1 cellular context compared by ENCODE assay signal in the genomic region with DNA sequence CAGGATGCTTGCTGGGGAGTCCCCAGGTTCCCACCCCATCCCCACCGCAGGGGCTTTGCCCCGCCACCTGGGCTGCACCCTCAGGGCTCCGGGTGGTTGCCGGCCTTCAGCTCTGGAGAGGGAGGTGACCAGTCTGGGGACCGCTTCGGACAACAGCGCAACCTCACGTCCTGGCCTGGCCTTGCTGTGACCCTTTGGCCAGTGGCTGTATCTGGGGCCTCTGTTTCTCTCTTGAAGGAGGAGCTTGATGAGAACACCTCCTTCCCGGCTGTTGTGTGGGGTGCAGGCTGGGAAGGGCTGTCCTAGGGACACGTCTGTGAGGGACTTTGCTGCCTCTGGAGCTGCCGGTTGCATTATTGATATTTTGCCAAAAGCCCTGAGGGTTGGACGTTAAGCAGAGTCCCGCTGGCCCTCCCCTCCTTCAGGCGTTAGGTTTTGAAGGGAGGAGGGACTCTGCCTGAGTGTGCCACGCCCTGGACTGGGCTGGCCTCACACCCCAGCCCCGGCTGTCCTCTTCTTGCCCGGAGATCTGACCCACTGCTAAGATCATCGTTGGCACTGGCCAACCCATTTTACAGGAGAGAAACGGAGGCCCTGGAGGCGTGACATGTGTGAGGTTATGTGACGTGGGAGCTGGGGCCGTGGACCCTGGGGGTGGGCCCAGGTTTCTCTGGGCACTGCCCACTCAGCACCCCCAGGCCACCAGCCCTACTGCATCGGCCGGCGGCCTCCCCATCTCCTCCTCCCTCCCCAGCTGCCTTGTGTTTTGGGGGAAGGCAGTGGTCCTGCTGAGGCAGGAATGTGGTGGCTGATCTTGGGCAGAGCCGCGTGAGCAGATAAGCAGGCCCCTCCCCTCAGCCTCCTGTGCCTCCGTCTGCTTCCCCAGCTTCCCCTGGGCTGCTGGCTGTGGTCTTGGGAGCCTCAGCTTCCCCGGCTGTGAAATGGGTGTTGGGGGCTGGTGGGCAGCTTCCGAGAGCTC.
TF ChIP-seq lines count a peak whose summit lies in the region.

No MANE protein-coding gene starts in this region.

TF ChIP-seq in K562, 482 proteins besides CTCF, POLR2A, EP300 and RAD21 (continued from another document and continues in another):
- TF ChIP-seq CEBPB (tag; IDR thresholded peaks at IDR 0.05) = no peak
- TF ChIP-seq, protein P1, sequence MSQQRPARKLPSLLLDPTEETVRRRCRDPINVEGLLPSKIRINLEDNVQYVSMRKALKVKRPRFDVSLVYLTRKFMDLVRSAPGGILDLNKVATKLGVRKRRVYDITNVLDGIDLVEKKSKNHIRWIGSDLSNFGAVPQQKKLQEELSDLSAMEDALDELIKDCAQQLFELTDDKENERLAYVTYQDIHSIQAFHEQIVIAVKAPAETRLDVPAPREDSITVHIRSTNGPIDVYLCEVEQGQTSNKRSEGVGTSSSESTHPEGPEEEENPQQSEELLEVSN (IDR thresholded peaks at IDR 0.05; ENCODE audit: borderline replicate concordance in 1 of 2, extremely low read depth in 1 of 2, insufficient read depth in 1 of 2, insufficient read length in 1 of 2, low read depth in 1 of 2, low read length in 1 of 2, poor library complexity in 1 of 2, severe bottlenecking in 1 of 2) = peak in 1 of 2 experiments; percentile 9
- TF ChIP-seq BCOR (IDR thresholded peaks at IDR 0.05) = peak; percentile 96
- peak; percentile 56 for TF ChIP-seq RBM22 (IDR thresholded peaks at IDR 0.05; ENCODE audit: low read depth, low read length, poor library complexity, severe bottlenecking)
- no peak for TF ChIP-seq NR4A1 (CRISPR knock-in tag; IDR thresholded peaks at IDR 0.05)
- 0 out of 2 replicates have a peak, but pooled peaks have one; percentile 33 for TF ChIP-seq NR4A1 (tag; IDR thresholded peaks at IDR 0.05)
- TF ChIP-seq HINFP (tag; conservative IDR thresholded peaks at IDR 0.05; ENCODE audit: low read depth) = no peak
- peak; percentile 89 for TF ChIP-seq CBX1 (IDR thresholded peaks at IDR 0.05; ENCODE audit: low read depth)
- peak; percentile 55 for TF ChIP-seq PHF20 (IDR thresholded peaks at IDR 0.05; ENCODE audit: partially characterized antibody)
- no peak for TF ChIP-seq BRF1 (IDR thresholded peaks at IDR 0.05; ENCODE audit: borderline replicate concordance, extremely low read depth, insufficient read length)
- TF ChIP-seq TEAD4 (IDR thresholded peaks at IDR 0.05; ENCODE audit: low read length) = peak; percentile 83
- peak; percentile 84 for TF ChIP-seq TEAD4 (CRISPR knock-in tag; IDR thresholded peaks at IDR 0.05; ENCODE audit: borderline replicate concordance)
- no peak for TF ChIP-seq GABPB2 (CRISPR knock-in tag; conservative IDR thresholded peaks at IDR 0.05)
- TF ChIP-seq GTF2A2 (tag; IDR thresholded peaks at IDR 0.05) = no peak
- peak; percentile 3; the same call in 1 of the 2 replicates for TF ChIP-seq PHF8 (IDR thresholded peaks at IDR 0.05; ENCODE audit: borderline replicate concordance, low read length)
- TF ChIP-seq VEZF1 (CRISPR knock-in tag; IDR thresholded peaks at IDR 0.05) = peak; percentile 65
- peak; percentile 60 for TF ChIP-seq TCF3 (CRISPR knock-in tag; IDR thresholded peaks at IDR 0.05)
- TF ChIP-seq ZNF717 (CRISPR knock-in tag; IDR thresholded peaks at IDR 0.05) = no peak
- TF ChIP-seq MEF2A (IDR thresholded peaks at IDR 0.05; ENCODE audit: control insufficient read depth, low read depth, low read length) = no peak
- TF ChIP-seq FOXP1 (CRISPR knock-in tag; IDR thresholded peaks at IDR 0.05) = peak; percentile 38; the same call in 1 of the 2 replicates
- no peak for TF ChIP-seq GATAD2B (IDR thresholded peaks at IDR 0.05; ENCODE audit: borderline replicate concordance)
- TF ChIP-seq CREB1 (IDR thresholded peaks at IDR 0.05) = no peak
- peak; percentile 53 for TF ChIP-seq CREB1 (CRISPR knock-in tag; IDR thresholded peaks at IDR 0.05)
- TF ChIP-seq RUNX1 (IDR thresholded peaks at IDR 0.05; ENCODE audit: low read depth) = no peak
- TF ChIP-seq, protein P2, sequence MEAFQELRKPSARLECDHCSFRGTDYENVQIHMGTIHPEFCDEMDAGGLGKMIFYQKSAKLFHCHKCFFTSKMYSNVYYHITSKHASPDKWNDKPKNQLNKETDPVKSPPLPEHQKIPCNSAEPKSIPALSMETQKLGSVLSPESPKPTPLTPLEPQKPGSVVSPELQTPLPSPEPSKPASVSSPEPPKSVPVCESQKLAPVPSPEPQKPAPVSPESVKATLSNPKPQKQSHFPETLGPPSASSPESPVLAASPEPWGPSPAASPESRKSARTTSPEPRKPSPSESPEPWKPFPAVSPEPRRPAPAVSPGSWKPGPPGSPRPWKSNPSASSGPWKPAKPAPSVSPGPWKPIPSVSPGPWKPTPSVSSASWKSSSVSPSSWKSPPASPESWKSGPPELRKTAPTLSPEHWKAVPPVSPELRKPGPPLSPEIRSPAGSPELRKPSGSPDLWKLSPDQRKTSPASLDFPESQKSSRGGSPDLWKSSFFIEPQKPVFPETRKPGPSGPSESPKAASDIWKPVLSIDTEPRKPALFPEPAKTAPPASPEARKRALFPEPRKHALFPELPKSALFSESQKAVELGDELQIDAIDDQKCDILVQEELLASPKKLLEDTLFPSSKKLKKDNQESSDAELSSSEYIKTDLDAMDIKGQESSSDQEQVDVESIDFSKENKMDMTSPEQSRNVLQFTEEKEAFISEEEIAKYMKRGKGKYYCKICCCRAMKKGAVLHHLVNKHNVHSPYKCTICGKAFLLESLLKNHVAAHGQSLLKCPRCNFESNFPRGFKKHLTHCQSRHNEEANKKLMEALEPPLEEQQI (IDR thresholded peaks at IDR 0.05) = no peak
- TF ChIP-seq, protein P3, sequence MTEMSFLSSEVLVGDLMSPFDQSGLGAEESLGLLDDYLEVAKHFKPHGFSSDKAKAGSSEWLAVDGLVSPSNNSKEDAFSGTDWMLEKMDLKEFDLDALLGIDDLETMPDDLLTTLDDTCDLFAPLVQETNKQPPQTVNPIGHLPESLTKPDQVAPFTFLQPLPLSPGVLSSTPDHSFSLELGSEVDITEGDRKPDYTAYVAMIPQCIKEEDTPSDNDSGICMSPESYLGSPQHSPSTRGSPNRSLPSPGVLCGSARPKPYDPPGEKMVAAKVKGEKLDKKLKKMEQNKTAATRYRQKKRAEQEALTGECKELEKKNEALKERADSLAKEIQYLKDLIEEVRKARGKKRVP (CRISPR knock-in tag; IDR thresholded peaks at IDR 0.05) = no peak
- no peak for TF ChIP-seq ZNF184 (CRISPR knock-in tag; IDR thresholded peaks at IDR 0.05)
- peak in 1 of 2 experiments; percentile 72; a peak in 2 of 4 replicates for TF ChIP-seq HDAC1 (IDR thresholded peaks at IDR 0.05)
- TF ChIP-seq ZNF512 (tag; IDR thresholded peaks at IDR 0.05) = no peak
- TF ChIP-seq MYC (IDR thresholded peaks at IDR 0.05; ENCODE audit: low read depth, low read length) = peak; percentile 12; the same call in 1 of the 2 replicates
- TF ChIP-seq MYC (CRISPR knock-in tag; IDR thresholded peaks at IDR 0.05; ENCODE audit: borderline replicate concordance, low read depth) = no peak
- TF ChIP-seq JUND (IDR thresholded peaks at IDR 0.05; ENCODE audit: borderline replicate concordance, low read depth, low read length) = 0 out of 2 replicates have a peak, but pooled peaks have one; percentile 10
- TF ChIP-seq JUND (tag; IDR thresholded peaks at IDR 0.05; ENCODE audit: borderline replicate concordance, low read depth, low read length) = no peak; the same call in 2 of the 3 replicates
- TF ChIP-seq ARID2 (IDR thresholded peaks at IDR 0.05) = no peak
- TF ChIP-seq TEAD2 (tag; IDR thresholded peaks at IDR 0.05) = peak; percentile 84; the same call in 1 of the 2 replicates
- TF ChIP-seq RERE (CRISPR knock-in tag; IDR thresholded peaks at IDR 0.05; ENCODE audit: borderline replicate concordance) = no peak
- peak; percentile 52; the same call in 1 of the 2 replicates for TF ChIP-seq POLR2G (IDR thresholded peaks at IDR 0.05; ENCODE audit: low read depth, low read length)
- no peak for TF ChIP-seq FOXA3 (CRISPR knock-in tag; conservative IDR thresholded peaks at IDR 0.05 in 1 of 2, IDR thresholded peaks at IDR 0.05 in 1 of 2)
- TF ChIP-seq, protein P4, sequence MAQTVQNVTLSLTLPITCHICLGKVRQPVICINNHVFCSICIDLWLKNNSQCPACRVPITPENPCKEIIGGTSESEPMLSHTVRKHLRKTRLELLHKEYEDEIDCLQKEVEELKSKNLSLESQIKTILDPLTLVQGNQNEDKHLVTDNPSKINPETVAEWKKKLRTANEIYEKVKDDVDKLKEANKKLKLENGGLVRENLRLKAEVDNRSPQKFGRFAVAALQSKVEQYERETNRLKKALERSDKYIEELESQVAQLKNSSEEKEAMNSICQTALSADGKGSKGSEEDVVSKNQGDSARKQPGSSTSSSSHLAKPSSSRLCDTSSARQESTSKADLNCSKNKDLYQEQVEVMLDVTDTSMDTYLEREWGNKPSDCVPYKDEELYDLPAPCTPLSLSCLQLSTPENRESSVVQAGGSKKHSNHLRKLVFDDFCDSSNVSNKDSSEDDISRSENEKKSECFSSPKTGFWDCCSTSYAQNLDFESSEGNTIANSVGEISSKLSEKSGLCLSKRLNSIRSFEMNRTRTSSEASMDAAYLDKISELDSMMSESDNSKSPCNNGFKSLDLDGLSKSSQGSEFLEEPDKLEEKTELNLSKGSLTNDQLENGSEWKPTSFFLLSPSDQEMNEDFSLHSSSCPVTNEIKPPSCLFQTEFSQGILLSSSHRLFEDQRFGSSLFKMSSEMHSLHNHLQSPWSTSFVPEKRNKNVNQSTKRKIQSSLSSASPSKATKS (CRISPR knock-in tag; IDR thresholded peaks at IDR 0.05) = no peak
- TF ChIP-seq CHD2 (IDR thresholded peaks at IDR 0.05; ENCODE audit: low read depth, low read length) = peak; percentile 30; the same call in 1 of the 2 replicates
- no peak for TF ChIP-seq ZNF695 (CRISPR knock-in tag; IDR thresholded peaks at IDR 0.05)
- TF ChIP-seq HMGN3 (IDR thresholded peaks at IDR 0.05; ENCODE audit: borderline replicate concordance, extremely low read depth, insufficient read length, low read depth, low read length) = no peak
- 0 out of 2 replicates have a peak, but pooled peaks have one; percentile 17 for TF ChIP-seq MYNN (IDR thresholded peaks at IDR 0.05)
- no peak for TF ChIP-seq MYNN (CRISPR knock-in tag; IDR thresholded peaks at IDR 0.05)
- TF ChIP-seq SP2 (IDR thresholded peaks at IDR 0.05; ENCODE audit: extremely low read depth, low read depth, low read length, poor library complexity, severe bottlenecking) = no peak
